Comparison of ENCODE assay signal across 8 cellular contexts in genomic region chr10:103395754-103396066, GRCh38. TPM values are rescaled to one million over a fixed set of nuclear protein-coding genes. Genes with fewer than 3 reads are reported as not detected.
DNase-seq lines count a peak whose midpoint lies in the region; ATAC-seq, FAIRE-seq and TF ChIP-seq lines count a peak whose summit lies in the region.

No MANE protein-coding gene starts in this region.

- H3F3A ChIP-seq in DOHH2 (ENCODE audit: control insufficient read depth, insufficient read depth): peaks cover 3% of the 10 kb centered on the region; the same call in 1 of the 2 replicates

- TF ChIP-seq CTCF in DOHH2 (IDR thresholded peaks at IDR 0.05; ENCODE audit: low read depth, low read length, poor library complexity, severe bottlenecking) (no peak), LNCaP clone FGC (IDR thresholded peaks at IDR 0.05; ENCODE audit: control insufficient read depth, extremely low read depth, insufficient read depth) (no peak), bronchial epithelial cell (IDR thresholded peaks at IDR 0.05; ENCODE audit: insufficient read depth, low read length, severe bottlenecking) (no peak), lung (IDR thresholded peaks at IDR 0.05; ENCODE audit: control extremely low read depth, extremely low read depth) (no peak), uterus (IDR thresholded peaks at IDR 0.05) (no peak)

- H3K4me3 ChIP-seq in DOHH2 (ENCODE audit: low read length) (peak overlapping the region; percentile 92), LNCaP clone FGC (ENCODE audit: low read depth, low read length) (peak overlapping the region; percentile 95), bronchial epithelial cell (ENCODE audit: low read depth, low read length) (peak overlapping the region; percentile 77), lung (peak overlapping the region; percentile 87), uterus (peak overlapping the region; percentile 72 to 82)

- intact Hi-C loops in uterus (cut with DNase I; ENCODE audit: low total_unique reads): no loop called here

- no peaks in the 10 kb centered on the region for H3K9me3 ChIP-seq in DOHH2 (ENCODE audit: control insufficient read depth, insufficient read depth, low read length)
- H3K9me3 ChIP-seq in lung (ENCODE audit: control insufficient read depth in 2 of 2, insufficient read depth in 1 of 2, low read length in 1 of 2): no peaks in the 10 kb centered on the region
- no peaks in the 10 kb centered on the region for H3K9me3 ChIP-seq in uterus

- DNase-seq in LNCaP clone FGC (ENCODE audit: low read depth): no peak
- DNase-seq in bronchial epithelial cell (ENCODE audit: low read depth): peak; percentile 3
- no peak for DNase-seq in lung (ENCODE audit: low spot score)
- DNase-seq in uterus: no peak
- DNase-seq in GOT3 (lab: John Stamatoyannopoulos, UW): no peak
- no peak for DNase-seq in midbrain (lab: John Stamatoyannopoulos, UW)

- FAIRE-seq in bronchial epithelial cell (lab: Jason Lieb, UNC): no peak

- peak overlapping the region; percentile 79 for H3K4me2 ChIP-seq in DOHH2 (ENCODE audit: low read length)

- no peaks in the 10 kb centered on the region for H3K27me3 ChIP-seq in DOHH2 (ENCODE audit: control insufficient read depth, low read length)
- H3K27me3 ChIP-seq in bronchial epithelial cell (ENCODE audit: control insufficient read depth, insufficient read depth, low read length): no peaks in the 10 kb centered on the region
- H3K27me3 ChIP-seq in lung (ENCODE audit: control insufficient read depth, insufficient read depth): no peaks in the 10 kb centered on the region
- no peaks in the 10 kb centered on the region for H3K27me3 ChIP-seq in uterus

- H3K9me2 ChIP-seq in DOHH2 (replicated peaks; ENCODE audit: control insufficient read depth, low read length): no peaks in the 10 kb centered on the region

- H3K79me2 ChIP-seq in DOHH2 (ENCODE audit: control insufficient read depth, low read length): peaks cover 91% of the 10 kb centered on the region

- H4K20me1 ChIP-seq in DOHH2 (ENCODE audit: control insufficient read depth, insufficient read depth, low read depth, low read length): 0 out of 2 replicates have a peak, but pooled peaks cover 3% of the 10 kb centered on the region

- TF ChIP-seq POLR2A in uterus (IDR thresholded peaks at IDR 0.05): no peak

- H3K4me1 ChIP-seq in DOHH2 (ENCODE audit: control insufficient read depth, low read length) (peaks cover 36% of the 10 kb centered on the region), lung (ENCODE audit: control insufficient read depth in 2 of 2, insufficient read depth in 2 of 2, low read length in 2 of 2) (peaks cover 7 to 20% of the 10 kb centered on the region in 2 donors), uterus (peaks cover 0 to 13% of the 10 kb centered on the region in 2 donors)

- WGBS in lung, 2 donors: 2 to 3% methylated on average over 11 of the region's 11 CpGs

- H3K27ac ChIP-seq in DOHH2 (ENCODE audit: low read depth, low read length) (peak overlapping the region; percentile 36), lung (ENCODE audit: low read depth in 1 of 2, low read length in 1 of 2) (peak overlapping the region; percentile 86 to 95), uterus (peak overlapping the region; percentile 73 to 83)

- ATAC-seq in lung (ENCODE audit: insufficient read depth, low FRiP score): no peak
- no peak for ATAC-seq in HG02610 (IDR thresholded peaks at IDR 0.05; ENCODE audit: unreplicated experiment)

- peaks cover 78% of the 10 kb centered on the region for H3K36me3 ChIP-seq in DOHH2 (ENCODE audit: control insufficient read depth, low read length)
- H3K36me3 ChIP-seq in bronchial epithelial cell (ENCODE audit: control insufficient read depth, insufficient read depth, low read length): peaks cover 15% of the 10 kb centered on the region
- H3K36me3 ChIP-seq in lung (ENCODE audit: control insufficient read depth in 2 of 2, insufficient read depth in 2 of 2, low read length in 2 of 2): peaks cover 8 to 12% of the 10 kb centered on the region in 2 donors
- H3K36me3 ChIP-seq in uterus: no peaks in the 10 kb centered on the region

RNA-seq across cellular contexts. Expression of gene ATP5MK, which starts 0.6 kb away (rescaled TPM):
- total RNA-seq in bronchial epithelial cell (131 and 153 TPM in 2 replicates), lung (100 to 1,000 TPM in 1 of 2 donors, 10 to 100 TPM in 1; 38.6 to 212 TPM), uterus (100 to 1,000 TPM in 3 of 4 donors, 10 to 100 TPM in 1; 74.1 to 379 (median 185) TPM)
- 1,000 to 10,000 TPM in 1 of 2 donors, 100 to 1,000 TPM in 1; 403 to 1,220 TPM for polyA plus RNA-seq in lung

RNA-seq across cellular contexts. Expression of gene PDCD11, which starts 0.7 kb away (rescaled TPM):
- total RNA-seq in bronchial epithelial cell (38.7 and 44.5 TPM in 2 replicates), lung (10 to 100 TPM; 23.2 to 30.1 TPM), uterus (10 to 100 TPM in 2 of 4 donors, 1 to 10 TPM in 2; 7.4 to 39.0 (median 22.2) TPM)
- polyA plus RNA-seq in lung: 10 to 100 TPM; 15.2 to 17.3 TPM

RNA-seq across cellular contexts. Expression of gene TAF5, which starts 27.9 kb away (rescaled TPM):
- total RNA-seq in bronchial epithelial cell (3.3 and 3.7 TPM in 2 replicates), lung (1 to 10 TPM; 3.0 to 5.4 TPM), uterus (1 to 10 TPM; 1.8 to 8.6 (median 6.0) TPM)
- polyA plus RNA-seq in lung: 1 to 10 TPM; 2.0 to 2.3 TPM

RNA-seq across cellular contexts. Expression of gene PCGF6, which starts 44.8 kb away (rescaled TPM):
- 11.1 and 12.9 TPM in 2 replicates for total RNA-seq in bronchial epithelial cell
- 1 to 10 TPM; 5.8 to 7.7 TPM for total RNA-seq in lung
- polyA plus RNA-seq in lung: 1 to 10 TPM; 5.2 to 7.3 TPM
- total RNA-seq in uterus: 10 to 100 TPM in 2 of 4 donors, 1 to 10 TPM in 2; 1.5 to 19.2 (median 9.7) TPM

RNA-seq across cellular contexts. Expression of gene CALHM2, which starts 56.5 kb away (rescaled TPM):
- total RNA-seq in bronchial epithelial cell: 0.53 and 0.64 TPM in 2 replicates
- 10 to 100 TPM; 11.7 to 43.2 TPM for total RNA-seq in lung
- polyA plus RNA-seq in lung: 10 to 100 TPM; 17.0 to 32.9 TPM
- total RNA-seq in uterus: 10 to 100 TPM; 29.7 to 98.7 (median 46.8) TPM

Comparison
In these comparisons a context has a peak if more than half of its experiments do, and no peak if none do; other contexts are left out.
1. H3K27ac ChIP-seq: peak in every context shown above with its lines; median percentile 90 in lung; 78 in uterus; 36 in DOHH2.